13 cellular contexts compared by ENCODE assay signal in genomic region chr1:34792424-34792823, GRCh38. TPM values are rescaled to one million over a fixed set of nuclear protein-coding genes. Genes with fewer than 3 reads are reported as not detected.
DNase-seq lines count a peak whose midpoint lies in the region; ATAC-seq and TF ChIP-seq lines count a peak whose summit lies in the region.
"Had no signal": no experiment of that assay in that cellular context is flagged by ENCODE, and none has a peak within 500 bp of the region (broad histone marks: within the 10 kb centered on the region; RNA-seq: fewer than 3 reads in every experiment).

No MANE protein-coding gene starts in this region.

- H3K9me3 ChIP-seq in iPS-15b (ENCODE audit: control insufficient read depth, insufficient read depth, low read length) (no peaks in the 10 kb centered on the region), gastrocnemius medialis (no peaks in the 10 kb centered on the region)

- H3K79me2 ChIP-seq in GM23338 (replicated peaks; ENCODE audit: insufficient read depth) = no peaks in the 10 kb centered on the region

- in situ Hi-C loops in gastrocnemius medialis (cut with MboI; ENCODE audit: low sequenced_read_pairs in 4 of 4) = no loop called here

- H3K36me3 ChIP-seq in GM23338 (ENCODE audit: insufficient read depth) (no peaks in the 10 kb centered on the region), iPS-15b (ENCODE audit: control insufficient read depth, insufficient read depth, low read length) (no peaks in the 10 kb centered on the region), gastrocnemius medialis (peaks cover 0 to 10% of the 10 kb centered on the region in 2 donors)
- H3K36me3 ChIP-seq: brain microvascular endothelial cell had no signal

- H3K4me3 ChIP-seq in GM23338 (peak overlapping the region; percentile 69), iPS-15b (ENCODE audit: low read depth, low read length) (peak overlapping the region; percentile 63), gastrocnemius medialis (peak overlapping the region; percentile 47 to 62 (median 55))

- H3K9me3 Mint-ChIP-seq in GM23338 (no peaks in the 10 kb centered on the region), WTC11 (no peaks in the 10 kb centered on the region)

- no peak for TF ChIP-seq CTCF in GM23338 (conservative IDR thresholded peaks at IDR 0.05; ENCODE audit: low read depth in 2 of 2)
- TF ChIP-seq CTCF in WTC11 (IDR thresholded peaks at IDR 0.05) = no peak
- no peak for TF ChIP-seq CTCF in gastrocnemius medialis (IDR thresholded peaks at IDR 0.05 in 4 of 5, conservative IDR thresholded peaks at IDR 0.05 in 1 of 5)

- POLR2A ChIA-PET in WTC11 (lab: Charles Lee) = no interaction called here

- no peak for TF ChIP-seq POLR2A in gastrocnemius medialis (IDR thresholded peaks at IDR 0.05)

- H3K9ac ChIP-seq in iPS-15b (ENCODE audit: low read depth, low read length) = no peak overlapping the region

- H3K4me1 Mint-ChIP-seq in GM23338 (peaks cover 21% of the 10 kb centered on the region), WTC11 (peaks cover 19% of the 10 kb centered on the region)

- CTCF ChIA-PET in WTC11 (lab: Charles Lee) = interaction anchor here (1.2 to 5.2 kb wide), 2 partner anchors 60 to 67 kb away, joined by 5 to 45 read pairs; partner anchors contain the start of gene SMIM12

- H3K4me2 ChIP-seq in GM23338 = peak overlapping the region; percentile 80

- no peaks in the 10 kb centered on the region for H3K9me2 ChIP-seq in GM23338 (ENCODE audit: insufficient read depth)

- H3K27ac ChIP-seq in GM23338 (ENCODE audit: low read depth) (no peak overlapping the region), gastrocnemius medialis (peak overlapping the region; percentile 56 to 79 (median 78))
- H3K27ac ChIP-seq: brain microvascular endothelial cell had no signal

- H3K27me3 Mint-ChIP-seq in GM23338 (ENCODE audit: insufficient read depth, low read depth, poor library complexity) (peaks cover 27% of the 10 kb centered on the region), WTC11 (ENCODE audit: low read depth) (peaks cover 27% of the 10 kb centered on the region)

- ATAC-seq in GM23338 (no peak; the same call in 1 of the 3 replicates), WTC11 (peak; percentile 13), gastrocnemius medialis (no peak)

- H3K36me3 Mint-ChIP-seq in GM23338 (ENCODE audit: low read depth) (no peaks in the 10 kb centered on the region; the same call in 2 of the 3 replicates), WTC11 (no peaks in the 10 kb centered on the region)

- peaks cover 23% of the 10 kb centered on the region; the same call in 1 of the 2 replicates for H3K27me3 ChIP-seq in GM23338 (ENCODE audit: insufficient read depth)
- peaks cover 25% of the 10 kb centered on the region for H3K27me3 ChIP-seq in iPS-15b (ENCODE audit: control insufficient read depth, insufficient read depth, low read length)
- peaks cover 0 to 7% (median 2%) of the 10 kb centered on the region in 3 donors for H3K27me3 ChIP-seq in gastrocnemius medialis

- DNase-seq in GM23338 (ENCODE audit: low spot score) (peak; percentile 7), WTC11 (ENCODE audit: low spot score) (no peak), gastrocnemius medialis (no peak), NCI-H128 (lab: John Stamatoyannopoulos, UW; ENCODE audit: unreplicated experiment) (no peak), SK-N-DZ (ENCODE audit: low spot score) (no peak), ureter (ENCODE audit: low spot score) (no peak)
- DNase-seq: brain microvascular endothelial cell, Calu3, erythroblast, nucleus accumbens had no signal

- H2AFZ ChIP-seq in GM23338 = peak overlapping the region; percentile 98

- no peaks in the 10 kb centered on the region for H4K20me1 ChIP-seq in GM23338 (replicated peaks; ENCODE audit: insufficient read depth)

- peak overlapping the region; percentile 73 for H3K4me3 Mint-ChIP-seq in GM23338
- peak overlapping the region; percentile 70 for H3K4me3 Mint-ChIP-seq in WTC11

- no peaks in the 10 kb centered on the region for H3F3A ChIP-seq in GM23338 (replicated peaks; ENCODE audit: low read depth)

- intact Hi-C loops in gastrocnemius medialis (cut with DNase I; ENCODE audit: low total_unique reads) = loop anchor here (5.0 kb wide), 1 partner anchor 45 kb away; no protein-coding TSS in a partner anchor

- H3K4me1 ChIP-seq in GM23338 (ENCODE audit: insufficient read depth) (no peaks in the 10 kb centered on the region; the same call in 1 of the 2 replicates), iPS-15b (ENCODE audit: control insufficient read depth, insufficient read depth, low read length) (peaks cover 4% of the 10 kb centered on the region), gastrocnemius medialis (peaks cover 3 to 11% of the 10 kb centered on the region in 2 donors)

- H3K27ac Mint-ChIP-seq in GM23338 (no peak overlapping the region), WTC11 (no peak overlapping the region)

TF ChIP-seq in GM23338, 12 proteins besides CTCF, POLR2A, EP300 and RAD21 (continues in another document):
- TF ChIP-seq EZH2phosphoT487 (IDR thresholded peaks at IDR 0.05; ENCODE audit: unreplicated experiment) = no peak

TF ChIP-seq in WTC11, 78 proteins besides CTCF, POLR2A, EP300 and RAD21:
- no peak for TF ChIP-seq ZBTB43 (CRISPR knock-in tag; IDR thresholded peaks at IDR 0.05)
- peak; percentile 63; the same call in 1 of the 2 replicates for TF ChIP-seq ZNF121 (CRISPR knock-in tag; IDR thresholded peaks at IDR 0.05)
- TF ChIP-seq PRRX2 (CRISPR knock-in tag; IDR thresholded peaks at IDR 0.05) = no peak
TF ChIP-seq in WTC11: peak in this region for 1.

RNA-seq across cellular contexts. Expression of gene GJA4, which starts 0.4 kb away (rescaled TPM):
- 1.7 and 2.2 TPM in 2 replicates for total RNA-seq in GM23338 (2014; rRNA removed; shearing (Covaris generic))
- 0.82 and 0.95 TPM in 2 replicates for polyA plus RNA-seq in GM23338 (2016; fragmentation: Nextera tagmentation; extraction: Ambion mirVana)
- total RNA-seq in WTC11 (2021) = 1.0 to 1.4 TPM (median 1.3 TPM) in 3 replicates
- total RNA-seq in gastrocnemius medialis = 10 to 100 TPM; 14.4 to 41.4 (median 27.7) TPM
- not detected in 2 replicates for polyA plus RNA-seq in SK-N-DZ (2014; cell fraction: cytosol; rRNA removed)
- polyA plus RNA-seq in SK-N-DZ (2014; cell fraction: nucleus; rRNA removed) = not detected in 2 replicates
- 8.9 TPM for total RNA-seq in ureter
- total RNA-seq: Calu3, kidney epithelial cell, NCI-H460 had no signal

RNA-seq across cellular contexts. Expression of gene GJB3, which starts 11.4 kb away (rescaled TPM):
- total RNA-seq in GM23338 (2014; rRNA removed; shearing (Covaris generic)) = 0.31 and 0.50 TPM in 2 replicates
- 0.26 and 0.47 TPM in 2 replicates for polyA plus RNA-seq in GM23338 (2016; fragmentation: Nextera tagmentation; extraction: Ambion mirVana)
- total RNA-seq in WTC11 (2021) = 0.34 to 0.48 TPM (median 0.46 TPM) in 3 replicates
- not detected for total RNA-seq in gastrocnemius medialis
- polyA plus RNA-seq in SK-N-DZ (2014; cell fraction: cytosol; rRNA removed) = not detected in 2 replicates
- polyA plus RNA-seq in SK-N-DZ (2014; cell fraction: nucleus; rRNA removed) = not detected in 2 replicates
- total RNA-seq in ureter = 14.9 TPM
- total RNA-seq: NCI-H460 had no signal

RNA-seq across cellular contexts. Expression of gene GJB4, which starts 32.9 kb away (rescaled TPM):
- total RNA-seq in GM23338 (2014; rRNA removed; shearing (Covaris generic)) = 0.07 TPM in 1 of 2 replicates, not detected in the other
- not detected in 2 replicates for polyA plus RNA-seq in GM23338 (2016; fragmentation: Nextera tagmentation; extraction: Ambion mirVana)
- total RNA-seq in WTC11 (2021) (0.07 to 0.23 TPM (median 0.09 TPM) in 3 replicates), gastrocnemius medialis (not detected), ureter (3.8 TPM)
- not detected in 2 replicates for polyA plus RNA-seq in SK-N-DZ (2014; cell fraction: cytosol; rRNA removed)
- polyA plus RNA-seq in SK-N-DZ (2014; cell fraction: nucleus; rRNA removed) = not detected in 2 replicates
- total RNA-seq: NCI-H460 had no signal

RNA-seq across cellular contexts. Expression of gene GJB5, which starts 37.6 kb away (rescaled TPM):
- total RNA-seq in GM23338 (2014; rRNA removed; shearing (Covaris generic)) = 0.50 and 1.4 TPM in 2 replicates
- polyA plus RNA-seq in GM23338 (2016; fragmentation: Nextera tagmentation; extraction: Ambion mirVana) = 0.64 TPM in 1 of 2 replicates, not detected in the other
- total RNA-seq in WTC11 (2021) = 0.55 to 0.96 TPM (median 0.89 TPM) in 3 replicates
- not detected for total RNA-seq in gastrocnemius medialis
- not detected in 2 replicates for polyA plus RNA-seq in SK-N-DZ (2014; cell fraction: cytosol; rRNA removed)
- polyA plus RNA-seq in SK-N-DZ (2014; cell fraction: nucleus; rRNA removed) = not detected in 2 replicates
- 8.5 TPM for total RNA-seq in ureter
- total RNA-seq: kidney epithelial cell, NCI-H460 had no signal

Comparison
In these comparisons a context has a peak if more than half of its experiments do, and no peak if none do; other contexts are left out.
1. RNA of gene GJB3, which starts 11.4 kb away (total RNA-seq): 14.9 TPM in ureter (single experiment); 0.34 to 0.48 TPM in WTC11, 0.31 to 0.50 TPM in GM23338 and not detected in gastrocnemius medialis; every median in the first group is over 10 times any median in the second.
2. Peak in every context shown above with its lines, with median percentiles within 50 percentile points of each other: H3K4me3 ChIP-seq.